In the genomic region with DNA sequence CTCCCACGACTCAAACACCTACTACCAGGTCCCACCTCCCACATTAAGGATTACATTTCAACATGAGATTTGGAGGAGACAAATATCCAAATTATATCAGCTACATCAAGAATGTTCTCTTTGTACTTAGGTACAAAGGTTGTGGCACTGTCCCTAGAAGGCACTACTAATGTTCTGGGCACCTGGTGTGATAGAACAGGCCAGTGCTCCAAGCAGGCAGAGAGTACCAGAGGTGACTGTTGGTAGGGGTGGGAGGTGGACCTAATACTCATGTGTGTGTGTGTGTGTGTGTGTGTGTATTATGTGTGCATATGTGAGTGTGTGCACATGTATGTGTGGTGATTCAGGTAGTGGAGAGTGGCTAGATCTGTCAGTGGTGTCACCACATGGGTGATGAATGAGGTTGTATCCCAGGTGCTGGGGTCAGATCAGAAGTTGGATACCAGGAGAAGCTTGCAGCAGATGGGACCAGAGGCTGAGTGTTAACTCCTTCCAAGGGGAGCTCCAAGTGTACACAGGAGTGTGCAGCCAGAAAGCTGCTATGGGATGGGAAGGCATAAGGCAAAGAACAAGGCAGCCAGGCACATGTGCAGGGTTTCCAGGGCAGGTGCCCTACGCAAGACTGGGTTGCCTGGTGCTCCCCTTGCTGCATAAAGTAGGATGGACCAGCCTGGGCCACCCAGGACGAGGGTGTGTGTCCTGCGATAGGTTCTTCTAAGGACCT, we compare ENCODE assay signal across 34 cellular contexts. TPM values are rescaled to one million over a fixed set of nuclear protein-coding genes. Genes with fewer than 3 reads are reported as not detected.
"Had no signal": no experiment of that assay in that cellular context is flagged by ENCODE, and none has a peak within 500 bp of the region (broad histone marks: within the 10 kb centered on the region; RNA-seq: fewer than 3 reads in every experiment).

No MANE protein-coding gene starts in this region.

- H3K27ac ChIP-seq: body of pancreas, KMS-11, PC-9, WERI-Rb-1 had no signal

- H3K4me1 ChIP-seq: adrenal gland, body of pancreas had no signal

- ATAC-seq: activated naive CD4-positive, alpha-beta T cell treated with anti-CD3 and anti-CD28 coated beads, Interleukin-2, amount 50 U/mL, for 72 hours; activated T-cell treated with anti-CD3 and anti-CD28 coated beads, Interleukin-2, amount 50 U/mL, for 4 hours; body of pancreas; Right ventricle myocardium inferior; SK-N-SH treated with all-trans-retinoic acid at 6 μM for 48 hours had no signal

- H3K9me3 Mint-ChIP-seq: activated CD4-positive, alpha-beta memory T cell treated with anti-CD3 and anti-CD28 coated beads, Interleukin-2, amount 10 ng/mL, durations not matched to agents 7 days and 5 days; activated naive CD4-positive, alpha-beta T cell treated with anti-CD3 and anti-CD28 coated beads for 36 hours; activated naive CD4-positive, alpha-beta T cell treated with anti-CD3 and anti-CD28 coated beads, Interleukin-2, amount 50 U/mL, for 72 hours; activated T-cell treated with anti-CD3 and anti-CD28 coated beads, Interleukin-2, amount 50 U/mL, for 4 hours; activated T-helper 1 cell treated with anti-CD3 and anti-CD28 coated beads, Interleukin-12 subunit alpha, Interleukin-12 subunit beta, Interleukin-2, Interleukin-4 antibody, amounts not matched to agents 30 ng/mL and 10 ng/mL and 1 ng/mL, durations not matched to agents 14 hours and 24 hours and 36 hours had no signal

- H3K4me2 ChIP-seq: KMS-11, PC-9 had no signal

- H3K4me3 ChIP-seq: adrenal gland, body of pancreas, PC-9 had no signal

- H2AFZ ChIP-seq: PC-9 had no signal

- H3K27ac Mint-ChIP-seq: activated CD4-positive, alpha-beta memory T cell treated with anti-CD3 and anti-CD28 coated beads, Interleukin-2, amount 10 ng/mL, durations not matched to agents 7 days and 5 days; activated naive CD4-positive, alpha-beta T cell treated with anti-CD3 and anti-CD28 coated beads for 36 hours; activated naive CD4-positive, alpha-beta T cell treated with anti-CD3 and anti-CD28 coated beads, Interleukin-2, amount 50 U/mL, for 72 hours; activated T-helper 1 cell treated with anti-CD3 and anti-CD28 coated beads, Interleukin-12 subunit alpha, Interleukin-12 subunit beta, Interleukin-2, Interleukin-4 antibody, amounts not matched to agents 30 ng/mL and 10 ng/mL and 1 ng/mL, durations not matched to agents 14 hours and 24 hours and 36 hours had no signal

- H3K9ac ChIP-seq: KMS-11 had no signal

- H3K4me3 Mint-ChIP-seq: activated CD4-positive, alpha-beta memory T cell treated with anti-CD3 and anti-CD28 coated beads, Interleukin-2, amount 10 ng/mL, durations not matched to agents 7 days and 5 days; activated naive CD4-positive, alpha-beta T cell treated with anti-CD3 and anti-CD28 coated beads for 36 hours; activated T-cell treated with anti-CD3 and anti-CD28 coated beads, Interleukin-2, amount 50 U/mL, for 4 hours; activated T-helper 1 cell treated with anti-CD3 and anti-CD28 coated beads, Interleukin-12 subunit alpha, Interleukin-12 subunit beta, Interleukin-2, Interleukin-4 antibody, amounts not matched to agents 30 ng/mL and 10 ng/mL and 1 ng/mL, durations not matched to agents 14 hours and 24 hours and 36 hours had no signal

- FAIRE-seq: astrocyte, RCC 7860 had no signal

- H3K36me3 ChIP-seq: adrenal gland, WERI-Rb-1 had no signal

- DNase-seq: activated CD4-positive, alpha-beta memory T cell treated with anti-CD3 and anti-CD28 coated beads, Interleukin-2, amount 10 ng/mL, durations not matched to agents 7 days and 5 days; activated CD4-positive, alpha-beta T cell treated with anti-CD3 and anti-CD28 coated beads for 1 hour; activated CD4-positive, alpha-beta T cell treated with anti-CD3 and anti-CD28 coated beads for 48 hours; activated CD4-positive, CD25-positive, alpha-beta regulatory T cell; activated gamma-delta T cell treated with Interleukin-2 at 50 U/mL for 16 hours; activated naive CD4-positive, alpha-beta T cell treated with anti-CD3 and anti-CD28 coated beads for 36 hours; activated T-cell treated with anti-CD3 and anti-CD28 coated beads, Interleukin-2, amount 50 U/mL, for 4 hours; body of pancreas; central memory CD4-positive, alpha-beta T cell; NCI-H1105; NCI-H1417 treated with DMSO at 0.1 percent for 48 hours; NCI-H187 treated with DMSO at 0.1 percent for 48 hours; NCI-H2081; NCI-H2171 treated with DMSO at 0.1 percent for 48 hours; NCI-H226; NCI-H446 treated with DMSO at 0.1 percent for 48 hours; NCI-H524; NK-92 treated with Interleukin-12 subunit alpha and Interleukin-12 subunit beta, amount 100 ng/mL, for 24 hours; PC-9; SIG-M5; SW 1271; T1000; WERI-Rb-1 had no signal

- H3K36me3 Mint-ChIP-seq: activated naive CD4-positive, alpha-beta T cell treated with anti-CD3 and anti-CD28 coated beads, Interleukin-2, amount 50 U/mL, for 72 hours had no signal

- H3K27me3 ChIP-seq: adrenal gland, body of pancreas had no signal

- H3K9me3 ChIP-seq: adrenal gland, body of pancreas had no signal

RNA-seq across cellular contexts. Expression of a gene that starts 17.7 kb away (rescaled TPM):
- total RNA-seq: activated CD4-positive, alpha-beta memory T cell treated with anti-CD3 and anti-CD28 coated beads, Interleukin-2, amount 10 ng/mL, durations not matched to agents 7 days and 5 days; activated naive CD4-positive, alpha-beta T cell treated with anti-CD3 and anti-CD28 coated beads for 36 hours; activated naive CD4-positive, alpha-beta T cell treated with anti-CD3 and anti-CD28 coated beads, Interleukin-2, amount 50 U/mL, for 72 hours; activated T-helper 1 cell treated with anti-CD3 and anti-CD28 coated beads, Interleukin-12 subunit alpha, Interleukin-12 subunit beta, Interleukin-2, Interleukin-4 antibody, amounts not matched to agents 30 ng/mL and 10 ng/mL and 1 ng/mL, durations not matched to agents 14 hours and 24 hours and 36 hours; OCI-LY7; PC-9; T-helper 1 cell treated with Interleukin-12 subunit alpha and Interleukin-12 subunit beta and Interleukin-4 antibody, amounts not matched to agents 30 ng/mL and 1 ng/mL, for 36 hours; T-helper 2 cell treated with Interferon-gamma antibody and Interleukin-4, amounts not matched to agents 100 ng/mL and 5 ng/mL, for 36 hours had no signal
